ENCODE assay signal across 8 cellular contexts in the genomic region with DNA sequence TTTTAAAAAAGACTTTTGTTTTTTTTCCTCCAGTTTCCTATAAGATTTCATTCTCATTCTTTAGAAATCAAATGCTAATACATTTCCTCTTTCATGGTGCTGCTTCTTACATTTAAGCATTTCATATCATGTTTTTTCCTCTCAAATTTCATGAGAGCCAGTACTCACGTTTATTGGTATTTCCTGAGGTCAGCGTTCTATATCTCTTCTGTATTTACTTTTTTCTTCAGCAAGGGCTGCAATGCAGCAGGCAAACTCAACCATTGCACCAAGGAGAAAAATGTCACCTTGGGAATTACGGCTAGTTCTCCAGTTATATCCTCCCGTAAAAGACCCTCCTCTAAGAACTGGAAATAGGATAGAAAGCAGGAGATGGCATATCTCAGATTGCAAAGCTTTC. TPM values are rescaled to one million over a fixed set of nuclear protein-coding genes. Genes with fewer than 3 reads are reported as not detected.
"Had no signal": no experiment of that assay in that cellular context is flagged by ENCODE, and none has a peak within 500 bp of the region (broad histone marks: within the 10 kb centered on the region; RNA-seq: fewer than 3 reads in every experiment).

No MANE protein-coding gene starts in this region.

- H3K27ac Mint-ChIP-seq: IgD-negative memory B cell had no signal

- H3K9me3 Mint-ChIP-seq: IgD-negative memory B cell had no signal

- FAIRE-seq: HTR-8/SVneo, K562 had no signal

- H3K4me1 Mint-ChIP-seq: IgD-negative memory B cell had no signal

- DNase-seq: IMR-90, KBM-7 had no signal

- H3K4me3 ChIP-seq: K562 had no signal

- H3K27ac ChIP-seq: HL-60 had no signal

- H3K36me3 Mint-ChIP-seq: IgD-negative memory B cell had no signal

- H3K4me3 Mint-ChIP-seq: IgD-negative memory B cell had no signal

RNA-seq across cellular contexts. Expression of gene UPP2, which starts 32.4 kb away (rescaled TPM):
- total RNA-seq: HT-29, HT1080, IMR-90, K562 had no signal
- polyA plus RNA-seq: IgD-negative memory B cell, IMR-90, K562 had no signal
